Comparison of ENCODE assay signal across 14 cellular contexts in genomic region chr15:100426893-100427292, GRCh38.
DNase-seq lines count a peak whose midpoint lies in the region; ATAC-seq and TF ChIP-seq lines count a peak whose summit lies in the region.
"Had no signal": no experiment of that assay in that cellular context is flagged by ENCODE, and none has a peak within 500 bp of the region (broad histone marks: within the 10 kb centered on the region; RNA-seq: fewer than 3 reads in every experiment).

No MANE protein-coding gene starts in this region.

- H3K27ac Mint-ChIP-seq in mesothelial cell of epicardium, result no peak overlapping the region
- H3K27ac Mint-ChIP-seq: B cell; CD8-positive, alpha-beta T cell; H9 had no signal

- H3K4me3 ChIP-seq in left ventricle myocardium inferior, result no peak overlapping the region
- H3K4me3 ChIP-seq in right atrium auricular region, result no peak overlapping the region
- no peak overlapping the region for H3K4me3 ChIP-seq in psoas muscle
- H3K4me3 ChIP-seq: BLaER1 treated with 17β-estradiol and CSF1 and Interleukin-3, amounts not matched to agents 10 nM and 100 nM had no signal

- H3K4me3 Mint-ChIP-seq in mesothelial cell of epicardium, result no peak overlapping the region
- H3K4me3 Mint-ChIP-seq: B cell; CD8-positive, alpha-beta T cell; H9 had no signal

- no peak for TF ChIP-seq EP300 in Ishikawa (IDR thresholded peaks at IDR 0.05; ENCODE audit: borderline replicate concordance)

- no peak for TF ChIP-seq RAD21 in Ishikawa (IDR thresholded peaks at IDR 0.05; ENCODE audit: low read depth)

- H3K4me1 ChIP-seq in left ventricle myocardium inferior, result no peaks in the 10 kb centered on the region
- H3K4me1 ChIP-seq in right atrium auricular region, result no peaks in the 10 kb centered on the region
- peaks cover 12% of the 10 kb centered on the region for H3K4me1 ChIP-seq in psoas muscle
- H3K4me1 ChIP-seq: BLaER1 treated with 17β-estradiol and CSF1 and Interleukin-3, amounts not matched to agents 10 nM and 100 nM had no signal

- no peaks in the 10 kb centered on the region for H3K27me3 Mint-ChIP-seq in mesothelial cell of epicardium (ENCODE audit: low read depth)

- peaks cover 19% of the 10 kb centered on the region for H3K4me1 Mint-ChIP-seq in mesothelial cell of epicardium
- H3K4me1 Mint-ChIP-seq: B cell had no signal

- ATAC-seq in psoas muscle, result peak; percentile 67 to 94 (median 80)
- ATAC-seq: CD8-positive, alpha-beta T cell; HepG2 had no signal

- H3K27me3 ChIP-seq in left ventricle myocardium inferior (ENCODE audit: low read depth), result no peaks in the 10 kb centered on the region
- no peaks in the 10 kb centered on the region for H3K27me3 ChIP-seq in right atrium auricular region
- no peaks in the 10 kb centered on the region for H3K27me3 ChIP-seq in psoas muscle (ENCODE audit: insufficient read depth in 3 of 3, low read length in 2 of 3)
- H3K27me3 ChIP-seq: BLaER1 treated with 17β-estradiol and CSF1 and Interleukin-3, amounts not matched to agents 10 nM and 100 nM had no signal

- intact Hi-C loops in left ventricle myocardium inferior (cut with micrococcal nuclease), result no loop called here
- intact Hi-C loops in psoas muscle (cut with DNase I), result no loop called here

- H3K9me3 Mint-ChIP-seq in mesothelial cell of epicardium, result peaks cover 25% of the 10 kb centered on the region

- H3K9me3 ChIP-seq in left ventricle myocardium inferior (replicated peaks) (peaks cover 28% of the 10 kb centered on the region), right atrium auricular region (peaks cover 3 to 23% of the 10 kb centered on the region in 2 donors), psoas muscle (no peaks in the 10 kb centered on the region)

- TF ChIP-seq CTCF in left ventricle myocardium inferior (IDR thresholded peaks at IDR 0.05; ENCODE audit: borderline replicate concordance) (no peak), right atrium auricular region (IDR thresholded peaks at IDR 0.05) (no peak), psoas muscle (IDR thresholded peaks at IDR 0.05) (no peak), mesothelial cell of epicardium (IDR thresholded peaks at IDR 0.05; ENCODE audit: unreplicated experiment) (no peak)

- DNase-seq in left ventricle myocardium inferior, result peak; percentile 25
- DNase-seq in right atrium auricular region (ENCODE audit: low spot score), result no peak
- peak in 1 of 2 donors; percentile 83 for DNase-seq in psoas muscle
- no peak for DNase-seq in germinal center (ENCODE audit: low spot score)
- no peak for DNase-seq in mesothelial cell of epicardium (ENCODE audit: low spot score in 2 of 2, unreplicated experiment in 2 of 2)
- DNase-seq: Calu3; CD8-positive, alpha-beta T cell; DMS79 treated with DMSO at 0.1 percent for 48 hours; GF-D8; H9 had no signal

- no peaks in the 10 kb centered on the region for H3K36me3 ChIP-seq in left ventricle myocardium inferior
- no peaks in the 10 kb centered on the region for H3K36me3 ChIP-seq in right atrium auricular region
- H3K36me3 ChIP-seq in psoas muscle (ENCODE audit: insufficient read depth in 1 of 2, low read depth in 1 of 2), result no peaks in the 10 kb centered on the region
- H3K36me3 ChIP-seq: BLaER1 treated with 17β-estradiol and CSF1 and Interleukin-3, amounts not matched to agents 10 nM and 100 nM had no signal

- peaks cover 5% of the 10 kb centered on the region for H3K36me3 Mint-ChIP-seq in mesothelial cell of epicardium

- no peak overlapping the region for H3K27ac ChIP-seq in left ventricle myocardium inferior (replicated peaks)
- no peak overlapping the region for H3K27ac ChIP-seq in right atrium auricular region
- H3K27ac ChIP-seq in psoas muscle, result no peak overlapping the region
- H3K27ac ChIP-seq: BLaER1 treated with 17β-estradiol and CSF1 and Interleukin-3, amounts not matched to agents 10 nM and 100 nM had no signal

- WGBS in psoas muscle, 3 donors, result 18 to 30% (median 21%) methylated on average over 10 of the region's 10 CpGs

TF ChIP-seq in Ishikawa, 13 proteins besides CTCF, POLR2A, EP300 and RAD21:
- TF ChIP-seq ZBTB7A (IDR thresholded peaks at IDR 0.05; ENCODE audit: low read depth) (no peak), EGR1 (IDR thresholded peaks at IDR 0.05) (no peak), NFIC (IDR thresholded peaks at IDR 0.05) (no peak), YY1 (IDR thresholded peaks at IDR 0.05; ENCODE audit: low read depth) (no peak), TAF1 (IDR thresholded peaks at IDR 0.05; ENCODE audit: low read depth) (no peak), FOXM1 (IDR thresholded peaks at IDR 0.05; ENCODE audit: borderline replicate concordance, low read depth) (no peak)
- TF ChIP-seq, protein P1, sequence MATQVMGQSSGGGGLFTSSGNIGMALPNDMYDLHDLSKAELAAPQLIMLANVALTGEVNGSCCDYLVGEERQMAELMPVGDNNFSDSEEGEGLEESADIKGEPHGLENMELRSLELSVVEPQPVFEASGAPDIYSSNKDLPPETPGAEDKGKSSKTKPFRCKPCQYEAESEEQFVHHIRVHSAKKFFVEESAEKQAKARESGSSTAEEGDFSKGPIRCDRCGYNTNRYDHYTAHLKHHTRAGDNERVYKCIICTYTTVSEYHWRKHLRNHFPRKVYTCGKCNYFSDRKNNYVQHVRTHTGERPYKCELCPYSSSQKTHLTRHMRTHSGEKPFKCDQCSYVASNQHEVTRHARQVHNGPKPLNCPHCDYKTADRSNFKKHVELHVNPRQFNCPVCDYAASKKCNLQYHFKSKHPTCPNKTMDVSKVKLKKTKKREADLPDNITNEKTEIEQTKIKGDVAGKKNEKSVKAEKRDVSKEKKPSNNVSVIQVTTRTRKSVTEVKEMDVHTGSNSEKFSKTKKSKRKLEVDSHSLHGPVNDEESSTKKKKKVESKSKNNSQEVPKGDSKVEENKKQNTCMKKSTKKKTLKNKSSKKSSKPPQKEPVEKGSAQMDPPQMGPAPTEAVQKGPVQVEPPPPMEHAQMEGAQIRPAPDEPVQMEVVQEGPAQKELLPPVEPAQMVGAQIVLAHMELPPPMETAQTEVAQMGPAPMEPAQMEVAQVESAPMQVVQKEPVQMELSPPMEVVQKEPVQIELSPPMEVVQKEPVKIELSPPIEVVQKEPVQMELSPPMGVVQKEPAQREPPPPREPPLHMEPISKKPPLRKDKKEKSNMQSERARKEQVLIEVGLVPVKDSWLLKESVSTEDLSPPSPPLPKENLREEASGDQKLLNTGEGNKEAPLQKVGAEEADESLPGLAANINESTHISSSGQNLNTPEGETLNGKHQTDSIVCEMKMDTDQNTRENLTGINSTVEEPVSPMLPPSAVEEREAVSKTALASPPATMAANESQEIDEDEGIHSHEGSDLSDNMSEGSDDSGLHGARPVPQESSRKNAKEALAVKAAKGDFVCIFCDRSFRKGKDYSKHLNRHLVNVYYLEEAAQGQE (IDR thresholded peaks at IDR 0.05; ENCODE audit: low read depth), result peak; percentile 44; the same call in 1 of the 2 replicates
